In the genomic region with DNA sequence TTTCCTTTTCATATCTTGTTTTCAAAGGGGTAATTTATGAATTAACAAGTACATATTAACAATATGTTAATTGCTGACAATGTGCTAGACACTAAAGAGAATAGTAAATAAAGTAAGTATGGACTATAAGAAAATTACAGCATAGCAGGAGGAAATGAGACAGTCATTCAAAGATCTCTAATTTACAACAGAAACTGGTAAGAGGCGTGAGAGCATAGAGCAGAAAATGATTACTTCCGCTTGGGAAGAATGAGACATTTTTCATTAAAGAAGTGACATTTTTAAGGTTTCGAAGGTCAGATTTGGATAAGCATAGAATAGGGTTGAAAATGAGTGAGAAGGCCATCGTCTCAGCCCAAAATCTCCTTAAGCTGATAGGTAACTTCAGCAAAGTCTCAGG, we compare ENCODE assay signal across 15 cellular contexts.
A peak's percentile ranks its signal among the peaks of the same experiment; 100 is the strongest.
DNase-seq lines count a peak whose midpoint lies in the region; ATAC-seq and TF ChIP-seq lines count a peak whose summit lies in the region.
"Had no signal": no experiment of that assay in that cellular context is flagged by ENCODE, and none has a peak within 500 bp of the region (broad histone marks: within the 10 kb centered on the region; RNA-seq: fewer than 3 reads in every experiment).

No MANE protein-coding gene starts in this region.

- no peak overlapping the region for H3K4me3 Mint-ChIP-seq in nephron progenitor cell

- ATAC-seq in GM18519 (IDR thresholded peaks at IDR 0.05; ENCODE audit: low FRiP score, unreplicated experiment) = peak; percentile 93
- ATAC-seq in GM21381 (IDR thresholded peaks at IDR 0.05; ENCODE audit: unreplicated experiment) = peak; percentile 74
- ATAC-seq in HG02973 (IDR thresholded peaks at IDR 0.05; ENCODE audit: unreplicated experiment) = peak; percentile 89
- ATAC-seq in HG03571 (IDR thresholded peaks at IDR 0.05; ENCODE audit: unreplicated experiment) = peak; percentile 92
- ATAC-seq: sciatic nerve had no signal

- TF ChIP-seq CTCF in nephron progenitor cell (IDR thresholded peaks at IDR 0.05) = no peak

- DNase-seq in hepatic stellate cell (ENCODE audit: low spot score) (no peak), putamen (ENCODE audit: low spot score) (no peak), nephron progenitor cell (no peak), Kasumi-1 (lab: John Stamatoyannopoulos, UW) (no peak)
- DNase-seq: amygdala; MM.1S; NCI-H187 treated with DMSO at 0.1 percent for 48 hours; NCI-H510A treated with DMSO at 0.1 percent for 48 hours; occipital lobe; stimulated activated CD4-positive, alpha-beta T cell treated with anti-CD3 and anti-CD28 coated beads, Interleukin-2, amount 100 ng/mL, for 24 hours had no signal

- no peaks in the 10 kb centered on the region for H3K36me3 Mint-ChIP-seq in nephron progenitor cell (ENCODE audit: low read depth)

- H3K27me3 Mint-ChIP-seq in nephron progenitor cell (ENCODE audit: low read depth, poor library complexity) = peaks cover 3% of the 10 kb centered on the region

- H3K9me3 Mint-ChIP-seq in nephron progenitor cell = peaks cover 5% of the 10 kb centered on the region

- no peaks in the 10 kb centered on the region for H3K4me1 Mint-ChIP-seq in nephron progenitor cell

- H3K27ac Mint-ChIP-seq in nephron progenitor cell = no peak overlapping the region
